In genomic region chr3:154304116-154304786, GRCh38 we compare ENCODE assay signal across 22 cellular contexts. TPM values are rescaled to one million over a fixed set of nuclear protein-coding genes. Genes with fewer than 3 reads are reported as not detected.
A peak's percentile ranks its signal among the peaks of the same experiment; 100 is the strongest.
DNase-seq lines count a peak whose midpoint lies in the region; ATAC-seq and TF ChIP-seq lines count a peak whose summit lies in the region.
"Had no signal": no experiment of that assay in that cellular context is flagged by ENCODE, and none has a peak within 500 bp of the region (broad histone marks: within the 10 kb centered on the region; RNA-seq: fewer than 3 reads in every experiment).

No MANE protein-coding gene starts in this region.

- TF ChIP-seq CTCF in AG04449 (IDR thresholded peaks at IDR 0.05; ENCODE audit: insufficient read depth, low read length, missing control alignments) = no peak
- TF ChIP-seq CTCF in osteocyte (IDR thresholded peaks at IDR 0.05) = no peak

- peaks cover 62% of the 10 kb centered on the region for H3K36me3 Mint-ChIP-seq in osteocyte (ENCODE audit: unreplicated experiment)

- H3K27me3 Mint-ChIP-seq in osteocyte (ENCODE audit: unreplicated experiment) = no peaks in the 10 kb centered on the region
- H3K27me3 Mint-ChIP-seq: stimulated activated naive B cell treated with anti-CD40 and anti-IgM and Interleukin-4, amounts not matched to agents 10 μg/mL and 1 μg/mL and 100 μg/mL, for 72 hours; type B pancreatic cell had no signal

- POLR2A ChIA-PET in AG04449 (lab: Yijun Ruan, JAX) = no interaction called here

- no peak overlapping the region for H3K4me3 Mint-ChIP-seq in osteocyte (ENCODE audit: unreplicated experiment)
- H3K4me3 Mint-ChIP-seq: activated T-helper 1 cell treated with anti-CD3 and anti-CD28 coated beads, Interleukin-12 subunit alpha, Interleukin-12 subunit beta, Interleukin-2, Interleukin-4 antibody, amounts not matched to agents 30 ng/mL and 10 ng/mL and 1 ng/mL, durations not matched to agents 14 hours and 24 hours and 36 hours; stimulated activated naive B cell treated with anti-CD40 and anti-IgM and Interleukin-4, amounts not matched to agents 10 μg/mL and 1 μg/mL and 100 μg/mL, for 72 hours; type B pancreatic cell had no signal

- ATAC-seq in GM18858 (IDR thresholded peaks at IDR 0.05; ENCODE audit: unreplicated experiment) (peak; percentile 33), HG03571 (IDR thresholded peaks at IDR 0.05; ENCODE audit: unreplicated experiment) (peak; percentile 39)
- ATAC-seq: A549; heart right ventricle; mucosa of descending colon; Panc1; stimulated activated naive B cell treated with anti-CD40 and anti-IgM and Interleukin-4, amounts not matched to agents 10 μg/mL and 1 μg/mL and 100 μg/mL, for 72 hours had no signal

- DNase-seq in AG04449 (ENCODE audit: low read depth, low spot score) (peak; percentile 31), fibroblast of peridontal ligament (ENCODE audit: extremely low read depth) (peak; percentile 18), MV-4-11 (lab: John Stamatoyannopoulos, UW) (no peak), NCI-H524 (lab: John Stamatoyannopoulos, UW) (no peak), osteocyte (ENCODE audit: extremely low spot score, unreplicated experiment) (no peak)
- no peak for DNase-seq in NK-92 treated with Interleukin-12 subunit alpha and Interleukin-12 subunit beta, amount 100 ng/mL, for 24 hours (lab: John Stamatoyannopoulos, UW)
- DNase-seq: activated CD4-positive, alpha-beta T cell treated with anti-CD3 and anti-CD28 coated beads, Interleukin-2, amount 50 U/mL, for 48 hours; amygdala; Calu3; GOT3; heart right ventricle; mucosa of descending colon; NCI-H2081; nucleus accumbens; stimulated activated naive B cell treated with anti-CD40 and anti-IgM and Interleukin-4, amounts not matched to agents 10 μg/mL and 1 μg/mL and 100 μg/mL, for 72 hours had no signal

- H3K4me3 ChIP-seq in AG04449 (ENCODE audit: low read depth, low read length) = no peak overlapping the region
- H3K4me3 ChIP-seq: A549, coronary artery, heart right ventricle, mucosa of descending colon had no signal

- no peak overlapping the region for H3K27ac Mint-ChIP-seq in osteocyte (ENCODE audit: unreplicated experiment)
- H3K27ac Mint-ChIP-seq: activated T-helper 1 cell treated with anti-CD3 and anti-CD28 coated beads, Interleukin-12 subunit alpha, Interleukin-12 subunit beta, Interleukin-2, Interleukin-4 antibody, amounts not matched to agents 30 ng/mL and 10 ng/mL and 1 ng/mL, durations not matched to agents 14 hours and 24 hours and 36 hours; stimulated activated naive B cell treated with anti-CD40 and anti-IgM and Interleukin-4, amounts not matched to agents 10 μg/mL and 1 μg/mL and 100 μg/mL, for 72 hours; type B pancreatic cell had no signal

- H3K9me3 Mint-ChIP-seq in osteocyte (ENCODE audit: unreplicated experiment) = no peaks in the 10 kb centered on the region
- H3K9me3 Mint-ChIP-seq: activated T-helper 1 cell treated with anti-CD3 and anti-CD28 coated beads, Interleukin-12 subunit alpha, Interleukin-12 subunit beta, Interleukin-2, Interleukin-4 antibody, amounts not matched to agents 30 ng/mL and 10 ng/mL and 1 ng/mL, durations not matched to agents 14 hours and 24 hours and 36 hours; stimulated activated naive B cell treated with anti-CD40 and anti-IgM and Interleukin-4, amounts not matched to agents 10 μg/mL and 1 μg/mL and 100 μg/mL, for 72 hours; type B pancreatic cell had no signal

- H3K4me1 Mint-ChIP-seq in osteocyte (ENCODE audit: unreplicated experiment) = peaks cover 3% of the 10 kb centered on the region

- CTCF ChIA-PET in AG04449 (lab: Yijun Ruan, JAX) = no interaction called here

RNA-seq across cellular contexts. Expression of gene DHX36, which starts 20.0 kb away (rescaled TPM):
- total RNA-seq in osteocyte = 61.5 and 68.2 TPM in 2 replicates

Comparison
In these comparisons a context has a peak if more than half of its experiments do, and no peak if none do; other contexts are left out.
1. DNase-seq: peak in AG04449 (single experiment) and fibroblast of peridontal ligament (single experiment); none in MV-4-11 (single experiment), NK-92 treated with Interleukin-12 subunit alpha and Interleukin-12 subunit beta, amount 100 ng/mL, for 24 hours (single experiment), NCI-H524 (0 of 2) and osteocyte (single experiment).